In the genomic region with DNA sequence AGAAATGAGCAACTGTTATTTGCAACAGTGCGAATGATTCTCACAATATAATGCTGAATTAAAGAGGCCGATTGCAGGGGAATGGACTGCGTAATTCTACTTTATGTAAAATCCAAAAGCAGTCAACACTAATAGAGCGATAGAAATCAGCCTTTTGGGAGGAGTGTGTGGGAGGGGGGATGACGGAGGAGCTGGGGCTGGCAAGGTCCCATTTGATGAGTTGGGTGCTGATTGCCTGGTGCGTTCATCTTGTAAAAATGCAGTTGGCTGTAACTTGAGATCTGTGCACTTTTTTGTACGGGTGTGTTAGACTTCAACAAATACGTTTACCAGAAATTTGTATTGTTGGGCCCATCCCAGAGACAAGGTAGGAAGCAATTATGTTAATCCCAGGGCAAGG, we compare ENCODE assay signal across 26 cellular contexts. TPM values are rescaled to one million over a fixed set of nuclear protein-coding genes. Genes with fewer than 3 reads are reported as not detected.
A peak's percentile ranks its signal among the peaks of the same experiment; 100 is the strongest.
DNase-seq lines count a peak whose midpoint lies in the region; ATAC-seq, FAIRE-seq and TF ChIP-seq lines count a peak whose summit lies in the region.
"Had no signal": no experiment of that assay in that cellular context is flagged by ENCODE, and none has a peak within 500 bp of the region (broad histone marks: within the 10 kb centered on the region; RNA-seq: fewer than 3 reads in every experiment).

No MANE protein-coding gene starts in this region.

- no peak overlapping the region for H3K4me3 ChIP-seq in fibroblast of pulmonary artery (replicated peaks; ENCODE audit: low read depth, low read length)
- no peak overlapping the region for H3K4me3 ChIP-seq in CD4-positive, alpha-beta memory T cell (ENCODE audit: low read length in 2 of 2)
- H3K4me3 ChIP-seq: coronary artery, gastroesophageal sphincter, psoas muscle, smooth muscle cell, upper lobe of right lung had no signal

- H3K4me1 ChIP-seq in CD4-positive, alpha-beta memory T cell (ENCODE audit: insufficient read depth, low read length) = peaks cover 42% of the 10 kb centered on the region
- H3K4me1 ChIP-seq: gastroesophageal sphincter, psoas muscle had no signal

- H3K9me3 Mint-ChIP-seq in activated naive CD4-positive, alpha-beta T cell treated with anti-CD3 and anti-CD28 coated beads, Interleukin-2, amount 50 U/mL, for 24 hours = no peaks in the 10 kb centered on the region
- H3K9me3 Mint-ChIP-seq in activated naive CD4-positive, alpha-beta T cell treated with anti-CD3 and anti-CD28 coated beads, Interleukin-2, amount 50 U/mL, for 72 hours = peaks cover 16 to 21% of the 10 kb centered on the region in 2 donors
- peaks cover 4 to 31% (median 15%) of the 10 kb centered on the region in 8 donors for H3K9me3 Mint-ChIP-seq in CD4-positive, alpha-beta memory T cell

- H3K4me3 Mint-ChIP-seq in activated naive CD4-positive, alpha-beta T cell treated with anti-CD3 and anti-CD28 coated beads, Interleukin-2, amount 50 U/mL, for 24 hours = no peak overlapping the region
- no peak overlapping the region for H3K4me3 Mint-ChIP-seq in CD4-positive, alpha-beta memory T cell
- H3K4me3 Mint-ChIP-seq: CD14-positive monocyte, nephron progenitor cell had no signal

- no peaks in the 10 kb centered on the region for H3K9me3 ChIP-seq in CD4-positive, alpha-beta memory T cell (ENCODE audit: control insufficient read depth in 1 of 2, low read length in 2 of 2)
- H3K9me3 ChIP-seq: psoas muscle, upper lobe of right lung had no signal

- no peak overlapping the region for H3K27ac ChIP-seq in CD4-positive, alpha-beta memory T cell (ENCODE audit: low read depth, low read length)
- H3K27ac ChIP-seq: coronary artery, gastroesophageal sphincter, psoas muscle, upper lobe of right lung had no signal

- CTCF ChIA-PET in CD4-positive, alpha-beta memory T cell (lab: Charles Lee; ENCODE audit: partially characterized antibody) = no interaction called here

- no peak for DNase-seq in activated naive CD4-positive, alpha-beta T cell treated with anti-CD3 and anti-CD28 coated beads, Interleukin-2, amount 50 U/mL, for 72 hours (ENCODE audit: low spot score in 2 of 2)
- peak; percentile 58 for DNase-seq in RKO (ENCODE audit: low spot score)
- DNase-seq in fibroblast of pulmonary artery (ENCODE audit: low read depth) = peak; percentile 79
- peak; percentile 42 for DNase-seq in urothelium cell line (ENCODE audit: low spot score)
- DNase-seq in activated CD4-positive, alpha-beta T cell treated with anti-CD3 and anti-CD28 coated beads for 4 hours = no peak
- no peak for DNase-seq in CD4-positive, alpha-beta memory T cell
- DNase-seq: activated CD4-positive, alpha-beta T cell treated with anti-CD3 and anti-CD28 coated beads, Interleukin-2, amount 50 U/mL, for 48 hours; activated naive CD4-positive, alpha-beta T cell; DMS153; Kasumi-1; NCI-H1105; NCI-H526; nephron progenitor cell; psoas muscle; stimulated activated CD4-positive, alpha-beta T cell treated with anti-CD3 and anti-CD28 coated beads, Interleukin-4, amount 100 ng/mL, for 4 hours; SW 1271; upper lobe of right lung had no signal

- no peak for TF ChIP-seq CTCF in fibroblast of pulmonary artery (IDR thresholded peaks at IDR 0.05; ENCODE audit: low read length, missing control alignments)

- H3K27me3 ChIP-seq in CD4-positive, alpha-beta memory T cell (ENCODE audit: insufficient read depth, low read length) = no peaks in the 10 kb centered on the region
- H3K27me3 ChIP-seq: upper lobe of right lung had no signal

- intact Hi-C loops in CD4-positive, alpha-beta memory T cell (cut with micrococcal nuclease) = no loop called here

- POLR2A ChIA-PET in CD4-positive, alpha-beta memory T cell (lab: Charles Lee; ENCODE audit: partially characterized antibody) = no interaction called here

- no peak for ATAC-seq in activated naive CD4-positive, alpha-beta T cell treated with anti-CD3 and anti-CD28 coated beads, Interleukin-2, amount 50 U/mL, for 72 hours
- no peak for ATAC-seq in GM18519 (IDR thresholded peaks at IDR 0.05; ENCODE audit: low FRiP score, unreplicated experiment)
- ATAC-seq: gastroesophageal sphincter, psoas muscle, Right ventricle myocardium inferior, upper lobe of right lung had no signal

- no peaks in the 10 kb centered on the region for H3K36me3 ChIP-seq in CD4-positive, alpha-beta memory T cell (ENCODE audit: insufficient read depth, low read length)
- H3K36me3 ChIP-seq: gastroesophageal sphincter, upper lobe of right lung had no signal

- H3K36me3 Mint-ChIP-seq in activated naive CD4-positive, alpha-beta T cell treated with anti-CD3 and anti-CD28 coated beads, Interleukin-2, amount 50 U/mL, for 24 hours = peaks cover 5% of the 10 kb centered on the region
- H3K36me3 Mint-ChIP-seq in activated naive CD4-positive, alpha-beta T cell treated with anti-CD3 and anti-CD28 coated beads, Interleukin-2, amount 50 U/mL, for 72 hours = peaks cover 12 to 58% of the 10 kb centered on the region in 2 donors
- H3K36me3 Mint-ChIP-seq in CD4-positive, alpha-beta memory T cell = peaks cover 2 to 9% of the 10 kb centered on the region in 2 donors
- H3K36me3 Mint-ChIP-seq: CD14-positive monocyte had no signal

- H3K4me1 Mint-ChIP-seq in activated naive CD4-positive, alpha-beta T cell treated with anti-CD3 and anti-CD28 coated beads, Interleukin-2, amount 50 U/mL, for 24 hours = peaks cover 30% of the 10 kb centered on the region
- peaks cover 30 to 48% (median 37%) of the 10 kb centered on the region in 4 donors for H3K4me1 Mint-ChIP-seq in CD4-positive, alpha-beta memory T cell

- no peak for FAIRE-seq in urothelium cell line (lab: Jason Lieb, UNC)
- FAIRE-seq: A204.1, HTR-8/SVneo had no signal

- no peaks in the 10 kb centered on the region for H3K27me3 Mint-ChIP-seq in activated naive CD4-positive, alpha-beta T cell treated with anti-CD3 and anti-CD28 coated beads, Interleukin-2, amount 50 U/mL, for 24 hours
- H3K27me3 Mint-ChIP-seq in CD4-positive, alpha-beta memory T cell = peaks cover 0 to 1% of the 10 kb centered on the region in 2 donors

- H3K27ac Mint-ChIP-seq in activated naive CD4-positive, alpha-beta T cell treated with anti-CD3 and anti-CD28 coated beads, Interleukin-2, amount 50 U/mL, for 24 hours = peak overlapping the region; percentile 53
- H3K27ac Mint-ChIP-seq in activated naive CD4-positive, alpha-beta T cell treated with anti-CD3 and anti-CD28 coated beads, Interleukin-2, amount 50 U/mL, for 72 hours = no peak overlapping the region
- peak overlapping the region in 2 of 7 donors; percentile 2 to 79 for H3K27ac Mint-ChIP-seq in CD4-positive, alpha-beta memory T cell
- H3K27ac Mint-ChIP-seq: nephron progenitor cell had no signal

RNA-seq across cellular contexts. Expression of gene TNFRSF8, which starts 20.7 kb away (rescaled TPM):
- total RNA-seq in activated naive CD4-positive, alpha-beta T cell treated with anti-CD3 and anti-CD28 coated beads, Interleukin-2, amount 50 U/mL, for 72 hours = 10 to 100 TPM in 1 of 2 donors, under 1 TPM in 1; 0.84 to 41.5 TPM
- not detected for total RNA-seq in CD4-positive, alpha-beta memory T cell
- polyA plus RNA-seq in CD4-positive, alpha-beta memory T cell = not detected

Comparison
In these comparisons a context has a peak if more than half of its experiments do, and no peak if none do; other contexts are left out.
1. DNase-seq: peak in RKO (single experiment), fibroblast of pulmonary artery (single experiment) and urothelium cell line (single experiment); none in activated naive CD4-positive, alpha-beta T cell treated with anti-CD3 and anti-CD28 coated beads, Interleukin-2, amount 50 U/mL, for 72 hours (0 of 2), activated CD4-positive, alpha-beta T cell treated with anti-CD3 and anti-CD28 coated beads for 4 hours (0 of 2) and CD4-positive, alpha-beta memory T cell (0 of 5).